Comparison of ENCODE assay signal across 11 cellular contexts in the genomic region with DNA sequence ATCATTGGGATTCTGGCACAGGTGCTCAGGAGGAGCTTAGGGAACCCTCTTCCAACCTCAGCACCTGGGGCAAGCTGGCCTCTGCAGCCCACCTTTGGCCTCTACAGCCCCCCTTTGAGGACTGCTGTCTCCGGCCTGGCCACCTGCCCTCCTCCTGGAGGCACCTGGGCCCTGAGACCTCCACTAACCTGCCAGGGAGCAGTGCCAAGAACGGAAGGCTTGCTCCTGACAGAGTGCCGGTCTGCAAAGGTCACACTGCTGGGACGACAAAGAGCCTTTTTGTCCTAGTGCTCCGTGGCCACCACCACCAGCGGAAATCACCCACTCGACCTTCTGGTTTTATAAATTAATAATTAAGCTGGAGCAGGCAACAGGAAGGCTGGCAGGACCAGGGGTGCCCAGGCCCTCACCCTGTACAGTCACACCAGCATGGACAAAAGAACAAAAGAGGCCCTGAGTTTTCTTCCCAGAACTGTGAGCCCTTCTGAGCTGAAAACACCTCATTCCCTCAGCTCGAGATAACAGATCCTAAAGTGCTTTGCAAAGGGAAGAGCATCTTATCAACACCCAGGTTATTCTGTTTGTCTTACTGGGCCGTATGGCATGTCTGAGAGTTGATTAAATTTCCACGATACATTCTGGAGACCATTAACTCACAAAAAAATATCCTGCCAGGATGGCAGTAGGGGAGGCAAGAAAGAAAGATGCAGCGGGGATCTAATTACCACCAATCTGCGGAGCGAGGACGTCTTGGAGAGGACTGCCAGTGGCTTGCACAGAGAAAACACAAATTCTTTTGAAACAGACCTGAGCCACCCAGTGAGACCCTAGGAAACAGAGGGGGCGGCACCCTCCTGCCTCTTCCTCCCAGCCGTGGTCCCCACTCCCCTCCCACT. TPM values are rescaled to one million over a fixed set of nuclear protein-coding genes. Genes with fewer than 3 reads are reported as not detected.
A peak's percentile ranks its signal among the peaks of the same experiment; 100 is the strongest.
DNase-seq lines count a peak whose midpoint lies in the region; ATAC-seq and TF ChIP-seq lines count a peak whose summit lies in the region.
"Had no signal": no experiment of that assay in that cellular context is flagged by ENCODE, and none has a peak within 500 bp of the region (broad histone marks: within the 10 kb centered on the region; RNA-seq: fewer than 3 reads in every experiment).

No MANE protein-coding gene starts in this region.

- no peaks in the 10 kb centered on the region for H3K79me2 ChIP-seq in mesendoderm (ENCODE audit: control insufficient read depth, insufficient read depth, low read length)

- no CpG with 5 or more reads among the region's 16 CpGs for WGBS in mesendoderm (ENCODE audit: extremely low coverage, insufficient coverage, low lambda C conversion rate)

- DNase-seq in Caki2 (ENCODE audit: low read depth) (peak; percentile 31), LoVo (ENCODE audit: low spot score) (peak; percentile 39), GM10266 (ENCODE audit: extremely low spot score) (no peak), mesendoderm (no peak), SJCRH30 (no peak)
- DNase-seq: activated CD4-positive, alpha-beta T cell treated with anti-CD3 and anti-CD28 coated beads, Interleukin-2, amount 10 ng/mL, durations not matched to agents 24 days and 14 days; BE2C; NCI-H1105 treated with DMSO at 0.1 percent for 48 hours had no signal

- no peak for TF ChIP-seq CTCF in GM10266 (IDR thresholded peaks at IDR 0.05; ENCODE audit: control insufficient read depth, insufficient read depth, low read depth, missing control alignments)

- H3K27me3 ChIP-seq in mucosa of stomach (ENCODE audit: control insufficient read depth, insufficient read depth, low read length) = no peaks in the 10 kb centered on the region
- H3K27me3 ChIP-seq in mesendoderm (ENCODE audit: insufficient read depth, low read length, poor library complexity) = no peaks in the 10 kb centered on the region
- H3K27me3 ChIP-seq in SJCRH30 = peaks cover 3% of the 10 kb centered on the region; the same call in 1 of the 2 replicates

- H3K23ac ChIP-seq in mesendoderm (ENCODE audit: low read length) = no peak overlapping the region

- no peak overlapping the region for H2AK5ac ChIP-seq in mesendoderm (ENCODE audit: low read length)

- H3K4me1 ChIP-seq in mucosa of stomach (ENCODE audit: control insufficient read depth, insufficient read depth, low read length) (peaks cover 73% of the 10 kb centered on the region), mesendoderm (ENCODE audit: control insufficient read depth, low read depth, low read length) (no peaks in the 10 kb centered on the region), SJCRH30 (no peaks in the 10 kb centered on the region)
- H3K4me1 ChIP-seq: BE2C had no signal

- H3K4me3 ChIP-seq in mucosa of stomach (ENCODE audit: low read length) = no peak overlapping the region
- H3K4me3 ChIP-seq in mesendoderm (ENCODE audit: low read length) = no peak overlapping the region
- no peak overlapping the region for H3K4me3 ChIP-seq in SJCRH30

- no peak overlapping the region for H4K8ac ChIP-seq in mesendoderm (ENCODE audit: low read depth, low read length)

- no peak overlapping the region for H3K56ac ChIP-seq in mesendoderm (ENCODE audit: low read length)

- in situ Hi-C loops in Caki2 (cut with HindIII; ENCODE audit: low pct_unique_long_range_greater_than_20kb, low sequenced_read_pairs) = no loop called here

- no peak overlapping the region for H2BK15ac ChIP-seq in mesendoderm (replicated peaks; ENCODE audit: low read depth)

- H3K4me2 ChIP-seq in mesendoderm (ENCODE audit: low read length) = no peak overlapping the region

- no peak overlapping the region for H2BK120ac ChIP-seq in mesendoderm (ENCODE audit: low read depth, low read length)

- H2BK5ac ChIP-seq in mesendoderm (ENCODE audit: low read length) = no peak overlapping the region

- no peak overlapping the region for H4K5ac ChIP-seq in mesendoderm (ENCODE audit: low read length)

- no peak overlapping the region for H3K18ac ChIP-seq in mesendoderm (ENCODE audit: low read length)

- H3K9ac ChIP-seq in mucosa of stomach (ENCODE audit: low read length) (peak overlapping the region; percentile 36), mesendoderm (ENCODE audit: low read length) (no peak overlapping the region)

- ATAC-seq in HG02970 (IDR thresholded peaks at IDR 0.05; ENCODE audit: low FRiP score, unreplicated experiment) = no peak

- H3K4ac ChIP-seq in mesendoderm (ENCODE audit: low read depth, low read length) = no peak overlapping the region

- H3K9me3 ChIP-seq in mucosa of stomach (ENCODE audit: control insufficient read depth, low read length) (no peaks in the 10 kb centered on the region), SJCRH30 (replicated peaks) (no peaks in the 10 kb centered on the region)
- H3K9me3 ChIP-seq: BE2C had no signal

- H3K27ac ChIP-seq in cingulate gyrus (ENCODE audit: low read depth, low read length) = peak overlapping the region; percentile 41
- no peak overlapping the region for H3K27ac ChIP-seq in mesendoderm (ENCODE audit: low read depth, low read length)
- no peak overlapping the region for H3K27ac ChIP-seq in SJCRH30

- no peaks in the 10 kb centered on the region for H3K79me1 ChIP-seq in mesendoderm (ENCODE audit: low read length)

- H3K36me3 ChIP-seq in mucosa of stomach (ENCODE audit: control insufficient read depth, insufficient read depth, low read length) (no peaks in the 10 kb centered on the region), mesendoderm (ENCODE audit: control insufficient read depth, insufficient read depth, low read length) (no peaks in the 10 kb centered on the region), SJCRH30 (no peaks in the 10 kb centered on the region)
- H3K36me3 ChIP-seq: BE2C had no signal

RNA-seq across cellular contexts. Expression of gene TESC, which starts 8.2 kb away (rescaled TPM):
- total RNA-seq in Caki2 (2014; rRNA removed; shearing (Covaris generic); ENCODE audit: low replicate concordance) = 8.9 and 10.1 TPM in 2 replicates
- polyA plus RNA-seq in mesendoderm (2013, experiment 1 of 2) = 1.5 TPM
- 1.4 TPM for polyA plus RNA-seq in mesendoderm (2013, experiment 2 of 2)
- 0.10 and 0.61 TPM in 2 replicates for total RNA-seq in SJCRH30 (2014; rRNA removed; shearing (Covaris generic))

Comparison
In these comparisons a context has a peak if more than half of its experiments do, and no peak if none do; other contexts are left out.
1. DNase-seq: peak in Caki2 (single experiment) and LoVo (single experiment); none in GM10266 (single experiment), mesendoderm (single experiment) and SJCRH30 (0 of 2).